ENCODE assay signal across 12 cellular contexts in genomic region chr3:170741756-170742530, GRCh38.
DNase-seq lines count a peak whose midpoint lies in the region; FAIRE-seq and TF ChIP-seq lines count a peak whose summit lies in the region.
"Had no signal": no experiment of that assay in that cellular context is flagged by ENCODE, and none has a peak within 500 bp of the region (broad histone marks: within the 10 kb centered on the region; RNA-seq: fewer than 3 reads in every experiment).

No MANE protein-coding gene starts in this region.

- TF ChIP-seq CTCF in HFFc6 (IDR thresholded peaks at IDR 0.05) (no peak), astrocyte of the spinal cord (IDR thresholded peaks at IDR 0.05; ENCODE audit: low read depth, low read length) (no peak), tibial nerve (IDR thresholded peaks at IDR 0.05) (no peak)

- peaks cover 2% of the 10 kb centered on the region for H3K9me3 ChIP-seq in mesenchymal stem cell (ENCODE audit: control insufficient read depth, low read length)
- no peaks in the 10 kb centered on the region for H3K9me3 ChIP-seq in tibial nerve
- H3K9me3 ChIP-seq: esophagus muscularis mucosa had no signal

- no peaks in the 10 kb centered on the region; the same call in 1 of the 2 replicates for H3K9me3 Mint-ChIP-seq in HFFc6
- H3K9me3 Mint-ChIP-seq: activated naive CD4-positive, alpha-beta T cell treated with anti-CD3 and anti-CD28 coated beads for 36 hours had no signal

- TF ChIP-seq POLR2A in tibial nerve (IDR thresholded peaks at IDR 0.05): no peak

- no peak overlapping the region for H2BK12ac ChIP-seq in mesenchymal stem cell (ENCODE audit: low read length in 2 of 2)

- H2BK5ac ChIP-seq in mesenchymal stem cell (ENCODE audit: low read depth, low read length, poor library complexity, severe bottlenecking): no peak overlapping the region

- peak overlapping the region; percentile 42 for H3K27ac ChIP-seq in mesenchymal stem cell (ENCODE audit: low read length, poor library complexity, severe bottlenecking)
- H3K27ac ChIP-seq in tibial nerve: peak overlapping the region in 3 of 4 donors; percentile 67 to 88 (median 81)

- no peak overlapping the region for H2AFZ ChIP-seq in mesenchymal stem cell (ENCODE audit: low read depth, low read length)

- H3K27me3 Mint-ChIP-seq in HFFc6 (ENCODE audit: insufficient read depth): no peaks in the 10 kb centered on the region

- peaks cover 1% of the 10 kb centered on the region for H3K4me1 ChIP-seq in mesenchymal stem cell (ENCODE audit: control insufficient read depth, insufficient read depth, low read depth, low read length)
- peaks cover 0 to 26% (median 3%) of the 10 kb centered on the region in 4 donors for H3K4me1 ChIP-seq in tibial nerve

- H3K14ac ChIP-seq in mesenchymal stem cell (ENCODE audit: low read length in 2 of 2): no peak overlapping the region

- H3K4me1 Mint-ChIP-seq in HFFc6 (ENCODE audit: low read depth): peaks cover 91% of the 10 kb centered on the region

- peak overlapping the region; percentile 82 for H3K4me3 Mint-ChIP-seq in HFFc6
- H3K4me3 Mint-ChIP-seq: activated naive CD4-positive, alpha-beta T cell treated with anti-CD3 and anti-CD28 coated beads for 36 hours had no signal

- DNase-seq in HFFc6 (no peak), astrocyte of the spinal cord (ENCODE audit: low read depth, low spot score) (peak; percentile 52), mesenchymal stem cell (peak; percentile 18), tibial nerve (ENCODE audit: low spot score in 2 of 2) (no peak), DMS79 (lab: John Stamatoyannopoulos, UW) (no peak), mucosa of gallbladder (ENCODE audit: low spot score) (no peak), HTR-8/SVneo (ENCODE audit: insufficient read length, low spot score) (no peak), NCI-H2081 (lab: John Stamatoyannopoulos, UW) (no peak)
- DNase-seq: activated naive CD4-positive, alpha-beta T cell treated with anti-CD3 and anti-CD28 coated beads for 36 hours; NCI-H526 treated with DMSO at 0.1 percent for 48 hours had no signal

- H3K79me1 ChIP-seq in mesenchymal stem cell (replicated peaks; ENCODE audit: low read length, poor library complexity, severe bottlenecking): no peaks in the 10 kb centered on the region

- no peak overlapping the region for H3K18ac ChIP-seq in mesenchymal stem cell (ENCODE audit: low read depth in 1 of 2, low read length in 2 of 2)

- H3K4me2 ChIP-seq in mesenchymal stem cell (ENCODE audit: low read length, poor library complexity, severe bottlenecking): no peak overlapping the region

- H3K27me3 ChIP-seq in mesenchymal stem cell (ENCODE audit: control insufficient read depth in 1 of 2, insufficient read depth in 1 of 2, low read length in 2 of 2) (no peaks in the 10 kb centered on the region), tibial nerve (no peaks in the 10 kb centered on the region)
- H3K27me3 ChIP-seq: esophagus muscularis mucosa had no signal

- H3K36me3 Mint-ChIP-seq in HFFc6 (ENCODE audit: low read depth): 0 out of 2 replicates have a peak, but pooled peaks cover 2% of the 10 kb centered on the region

- H3K4ac ChIP-seq in mesenchymal stem cell (ENCODE audit: low read depth in 1 of 2, low read length in 2 of 2): peak overlapping the region in 1 of 2 experiments; percentile 22

- no peak for FAIRE-seq in HTR-8/SVneo (lab: Jason Lieb, UNC)
- FAIRE-seq: colon had no signal

- peak overlapping the region; percentile 92 for H3K9ac ChIP-seq in mesenchymal stem cell (ENCODE audit: low read length)

- TF ChIP-seq EP300 in tibial nerve (IDR thresholded peaks at IDR 0.05): no peak

- 47% methylated on average over 2 of the region's 2 CpGs for WGBS in mesenchymal stem cell
- 45 to 53% methylated on average over 2 of the region's 2 CpGs for WGBS in tibial nerve, 2 donors

- no peak overlapping the region for H2AK5ac ChIP-seq in mesenchymal stem cell (ENCODE audit: low read length, severe bottlenecking)

- H4K8ac ChIP-seq in mesenchymal stem cell (ENCODE audit: low read length): no peak overlapping the region

- H3K36me3 ChIP-seq in mesenchymal stem cell (ENCODE audit: control insufficient read depth in 1 of 2, insufficient read depth in 2 of 2, low read depth in 1 of 2, low read length in 2 of 2): no peaks in the 10 kb centered on the region
- no peaks in the 10 kb centered on the region for H3K36me3 ChIP-seq in tibial nerve
- H3K36me3 ChIP-seq: esophagus muscularis mucosa had no signal

- peak overlapping the region; percentile 96 for H3K27ac Mint-ChIP-seq in HFFc6
- H3K27ac Mint-ChIP-seq: activated naive CD4-positive, alpha-beta T cell treated with anti-CD3 and anti-CD28 coated beads for 36 hours had no signal

- no peak overlapping the region for H2BK120ac ChIP-seq in mesenchymal stem cell (ENCODE audit: low read depth, low read length)

- H3K4me3 ChIP-seq in astrocyte of the spinal cord (ENCODE audit: low read depth, low read length) (no peak overlapping the region), mesenchymal stem cell (ENCODE audit: insufficient read depth in 1 of 2, low read depth in 1 of 2, low read length in 2 of 2) (no peak overlapping the region), tibial nerve (no peak overlapping the region)
- H3K4me3 ChIP-seq: esophagus muscularis mucosa had no signal

- no peak overlapping the region for H2BK15ac ChIP-seq in mesenchymal stem cell (ENCODE audit: low read depth, poor library complexity, severe bottlenecking)

- no peak overlapping the region for H4K91ac ChIP-seq in mesenchymal stem cell (ENCODE audit: low read length)

- no peak overlapping the region for H3K23ac ChIP-seq in mesenchymal stem cell (ENCODE audit: low read length in 2 of 2)

- in situ Hi-C loops in astrocyte of the spinal cord (cut with HindIII; ENCODE audit: low sequenced_read_pairs): no loop called here

Comparison
In these comparisons a context has a peak if more than half of its experiments do, and no peak if none do; other contexts are left out.
1. DNase-seq: peak in astrocyte of the spinal cord (single experiment) and mesenchymal stem cell (single experiment); none in HFFc6 (single experiment), tibial nerve (0 of 2), DMS79 (single experiment), mucosa of gallbladder (single experiment), HTR-8/SVneo (single experiment) and NCI-H2081 (0 of 2).